ENCODE assay signal across 8 cellular contexts in the genomic region with DNA sequence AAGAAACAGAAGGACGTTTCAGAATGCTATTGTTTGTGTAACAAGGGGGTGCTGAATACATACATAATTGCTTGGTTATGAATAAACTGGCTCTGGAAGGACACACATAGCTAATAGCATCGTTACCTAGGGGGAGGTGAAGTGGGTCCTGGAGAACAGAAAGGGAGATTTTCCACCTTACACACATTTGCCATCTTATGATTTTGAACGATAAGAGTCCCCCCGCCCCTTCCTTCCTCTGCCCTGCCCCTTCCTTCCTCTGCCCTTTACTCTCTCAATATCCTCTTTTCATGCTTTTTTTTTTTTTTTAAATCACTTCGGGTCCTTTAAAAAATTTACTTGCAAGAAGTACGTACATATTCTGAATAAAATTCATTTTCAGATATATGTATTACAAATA. TPM values are rescaled to one million over a fixed set of nuclear protein-coding genes. Genes with fewer than 3 reads are reported as not detected.
DNase-seq lines count a peak whose midpoint lies in the region; ATAC-seq, FAIRE-seq and TF ChIP-seq lines count a peak whose summit lies in the region.

No MANE protein-coding gene starts in this region.

- TF ChIP-seq CTCF in mammary epithelial cell (conservative IDR thresholded peaks at IDR 0.05 in 1 of 2, IDR thresholded peaks at IDR 0.05 in 1 of 2; ENCODE audit: extremely low read depth in 1 of 2, insufficient read depth in 1 of 2, low read depth in 1 of 2, low read length in 2 of 2) (no peak), kidney (IDR thresholded peaks at IDR 0.05; ENCODE audit: borderline replicate concordance, extremely low read depth, insufficient read depth) (no peak)

- H3K27ac Mint-ChIP-seq in T-cell: peak overlapping the region; percentile 89 to 97

- CTCF ChIA-PET in T-cell (lab: Charles Lee) (interaction anchor here in 1 of 2 donors (1.2 kb wide), 1 partner anchor 387 kb away, joined by 4 read pairs; no protein-coding TSS in a partner anchor), mammary epithelial cell (lab: Charles Lee; ENCODE audit: low non-redundant PET) (no interaction called here)

- H3K9me3 Mint-ChIP-seq in T-cell: no peaks in the 10 kb centered on the region

- no peaks in the 10 kb centered on the region for H3K27me3 Mint-ChIP-seq in T-cell

- no peaks in the 10 kb centered on the region for H3K36me3 Mint-ChIP-seq in T-cell

- H2AFZ ChIP-seq in mammary epithelial cell (ENCODE audit: low read depth, low read length): peak overlapping the region; percentile 88

- H3K27me3 ChIP-seq in mammary epithelial cell (ENCODE audit: insufficient read depth, low read length): no peaks in the 10 kb centered on the region

- H4K20me1 ChIP-seq in mammary epithelial cell (ENCODE audit: insufficient read depth, low read length): no peaks in the 10 kb centered on the region

- FAIRE-seq in GM12892 (lab: Jason Lieb, UNC) (peak; percentile 44), kidney (lab: Jason Lieb, UNC) (no peak)

- WGBS in mammary epithelial cell (ENCODE audit: low coverage, missing lambda C conversion rate): 41% methylated on average over 6 of the region's 6 CpGs

- H3K4me3 ChIP-seq in mammary epithelial cell (replicated peaks in 1 of 3; ENCODE audit: insufficient read depth in 1 of 3, low read depth in 2 of 3, low read length in 3 of 3) (peak overlapping the region in 2 of 3 experiments; percentile 63 to 71), kidney (ENCODE audit: low read length in 2 of 2) (peak overlapping the region in 1 of 2 donors; percentile 85)

- no TSS peak for BruUV-seq in mammary epithelial cell (replicated peaks; lab: Mats Ljungman, UMichigan)

- dilution Hi-C loops in mammary epithelial cell (cut with HindIII; ENCODE audit: low sequenced_read_pairs): no loop called here

- H3K4me1 ChIP-seq in mammary epithelial cell (ENCODE audit: insufficient read depth, low read length) (peaks cover 12% of the 10 kb centered on the region), kidney (ENCODE audit: control insufficient read depth in 1 of 2, insufficient read depth in 1 of 2, low read depth in 1 of 2, low read length in 2 of 2) (peaks cover 10 to 11% of the 10 kb centered on the region in 2 donors)

- H3K79me2 ChIP-seq in mammary epithelial cell (ENCODE audit: insufficient read depth, low read length): peaks cover 37% of the 10 kb centered on the region

- H3K4me2 ChIP-seq in mammary epithelial cell (ENCODE audit: insufficient read depth, low read depth, low read length): peak overlapping the region; percentile 93

- no peak overlapping the region for H3K9ac ChIP-seq in mammary epithelial cell (ENCODE audit: insufficient read depth, low read length)
- no peak overlapping the region for H3K9ac ChIP-seq in kidney (ENCODE audit: low read length in 2 of 2)

- intact Hi-C loops in mammary epithelial cell (cut with micrococcal nuclease): loop anchor here (2.0 to 5.0 kb wide), 4 partner anchors 84 to 326 kb away; a partner anchor contains a TSS
- intact Hi-C loops in kidney (cut with DNase I): loop anchor here (5.0 kb wide), 1 partner anchor 386 kb away; no protein-coding TSS in a partner anchor

- ATAC-seq in T-cell (replicated peaks in 1 of 4) (peak; percentile 45 to 68 (median 58)), GM18498 (IDR thresholded peaks at IDR 0.05; ENCODE audit: unreplicated experiment) (no peak)

- H3K27ac ChIP-seq in mammary epithelial cell (ENCODE audit: insufficient read depth, low read depth, low read length): no peak overlapping the region
- H3K27ac ChIP-seq in kidney (ENCODE audit: low read depth in 2 of 2, low read length in 2 of 2): peak overlapping the region in 1 of 2 donors; percentile 62

- H3K4me1 Mint-ChIP-seq in T-cell: peaks cover 35 to 41% (median 38%) of the 10 kb centered on the region in 3 donors

- TF ChIP-seq POLR2A in GM12892 (IDR thresholded peaks at IDR 0.05; ENCODE audit: low read depth, low read length): no peak

- in situ Hi-C loops in mammary epithelial cell (cut with MboI; ENCODE audit: low sequenced_read_pairs in 2 of 2): loop anchor here (10.0 to 25.0 kb wide), 4 partner anchors 159 to 389 kb away; a partner anchor contains a TSS

- DNase-seq in GM12892 (ENCODE audit: insufficient read length): no peak
- DNase-seq in T-cell: peak; percentile 10 to 77 (median 64)
- DNase-seq in mammary epithelial cell: no peak
- DNase-seq in stimulated activated CD4-positive, alpha-beta T cell treated with anti-CD3 and anti-CD28 coated beads, Interleukin-2, amount 100 ng/mL, for 24 hours: peak; percentile 32 to 54
- no peak for DNase-seq in middle frontal gyrus (ENCODE audit: extremely low spot score, low spot score)
- DNase-seq in kidney: no peak
- no peak for DNase-seq in D341Med (ENCODE audit: low spot score)

- peak overlapping the region; percentile 90 to 96 (median 91) for H3K4me3 Mint-ChIP-seq in T-cell

- H3K9me3 ChIP-seq in mammary epithelial cell (replicated peaks; ENCODE audit: insufficient read depth, low read length) (no peaks in the 10 kb centered on the region), kidney (ENCODE audit: control insufficient read depth in 1 of 2, low read length in 2 of 2) (no peaks in the 10 kb centered on the region)

- H3K36me3 ChIP-seq in mammary epithelial cell (ENCODE audit: insufficient read depth, low read length): no peaks in the 10 kb centered on the region
- no peaks in the 10 kb centered on the region for H3K36me3 ChIP-seq in kidney (ENCODE audit: control insufficient read depth in 1 of 2, insufficient read depth in 2 of 2, low read length in 2 of 2)

- POLR2A ChIA-PET in T-cell (lab: Charles Lee): no interaction called here

RNA-seq across cellular contexts. Expression of a gene that starts 0.9 kb away (rescaled TPM):
- 9.2 TPM for polyA plus RNA-seq in GM12892 (2012; ENCODE audit: missing spikeins)
- total RNA-seq in T-cell (1 to 10 TPM; 5.8 to 9.2 (median 8.1) TPM), mammary epithelial cell (10 to 100 TPM; 27.3 to 29.5 TPM), kidney (19.9 TPM)
- polyA plus RNA-seq in mammary epithelial cell (51.3 TPM), kidney (ENCODE audit: insufficient read depth, low read depth, low replicate concordance) (58.8 TPM)
- polyA minus RNA-seq in mammary epithelial cell: 58.2 TPM

Comparison
In these comparisons a context has a peak if more than half of its experiments do, and no peak if none do; other contexts are left out.
1. DNase-seq: peak in T-cell (34 of 34) and stimulated activated CD4-positive, alpha-beta T cell treated with anti-CD3 and anti-CD28 coated beads, Interleukin-2, amount 100 ng/mL, for 24 hours (2 of 2); none in GM12892 (single experiment), mammary epithelial cell (single experiment), middle frontal gyrus (single experiment), kidney (single experiment) and D341Med (single experiment).